22 cellular contexts compared by ENCODE assay signal in the genomic region with DNA sequence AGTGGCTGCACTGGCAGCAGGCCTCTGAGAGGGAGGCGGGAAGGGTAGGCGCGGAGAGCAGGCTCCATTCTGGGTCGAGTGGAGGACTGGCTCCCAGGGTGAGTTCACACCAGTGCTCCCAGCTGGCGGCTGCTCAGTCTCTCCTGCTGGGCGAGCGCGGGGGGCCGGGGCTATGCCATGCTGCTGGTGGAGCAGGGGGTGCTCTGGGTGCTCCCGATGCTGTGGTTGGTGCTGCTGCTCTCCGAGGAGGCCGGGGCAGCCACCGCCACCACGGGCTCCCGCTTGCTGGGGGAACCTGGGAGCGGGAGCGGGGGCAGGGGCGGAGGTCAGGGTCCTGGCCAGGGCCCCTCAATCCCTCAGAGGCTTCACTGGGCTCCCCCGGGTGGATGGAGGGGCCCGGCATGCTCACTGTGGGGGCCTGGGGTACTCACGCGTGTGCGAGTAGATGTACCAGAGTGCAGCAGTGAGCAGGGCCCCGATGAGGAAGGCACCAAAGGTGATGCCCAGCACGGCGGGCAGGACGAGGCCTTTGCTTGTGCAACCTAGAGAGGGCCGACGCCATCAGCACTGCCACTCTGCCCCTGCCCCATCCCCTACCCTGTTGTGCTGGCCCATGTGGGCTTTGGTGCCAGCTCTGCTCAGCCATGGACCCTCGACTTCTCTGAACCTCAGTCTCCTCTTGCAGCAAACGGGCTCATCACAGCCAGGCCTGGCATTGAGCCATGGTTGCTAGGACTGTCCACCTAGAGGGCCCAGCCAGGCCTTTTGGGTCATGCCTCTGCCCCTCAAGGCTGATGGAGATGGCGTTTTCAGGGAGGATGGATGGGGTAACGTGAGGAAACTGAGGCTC. TPM values are rescaled to one million over a fixed set of nuclear protein-coding genes. Genes with fewer than 3 reads are reported as not detected.
DNase-seq lines count a peak whose midpoint lies in the region; ATAC-seq, FAIRE-seq and TF ChIP-seq lines count a peak whose summit lies in the region.
"Had no signal": no experiment of that assay in that cellular context is flagged by ENCODE, and none has a peak within 500 bp of the region (broad histone marks: within the 10 kb centered on the region; RNA-seq: fewer than 3 reads in every experiment).

No MANE protein-coding gene starts in this region.

- H3K4me3 ChIP-seq in GM12878 = no peak overlapping the region
- no peak overlapping the region for H3K4me3 ChIP-seq in naive thymus-derived CD4-positive, alpha-beta T cell (ENCODE audit: low read length)
- H3K4me3 ChIP-seq in smooth muscle cell = no peak overlapping the region
- H3K4me3 ChIP-seq: dorsolateral prefrontal cortex, testis had no signal

- no peak overlapping the region for H3K18ac ChIP-seq in H9 (ENCODE audit: insufficient read length, low read depth, low read length)

- no peaks in the 10 kb centered on the region for H3K4me1 Mint-ChIP-seq in H9
- H3K4me1 Mint-ChIP-seq in naive thymus-derived CD4-positive, alpha-beta T cell = peaks cover 0 to 4% (median 0%) of the 10 kb centered on the region in 7 donors

- no peaks in the 10 kb centered on the region for H3F3A ChIP-seq in smooth muscle cell (ENCODE audit: low read depth)

- H3K79me1 ChIP-seq in H9 (ENCODE audit: insufficient read depth, low read depth, low read length, poor library complexity, severe bottlenecking) = no peaks in the 10 kb centered on the region

- H3K4me3 Mint-ChIP-seq in H9 = no peak overlapping the region
- H3K4me3 Mint-ChIP-seq in naive thymus-derived CD4-positive, alpha-beta T cell = no peak overlapping the region

- H3K4ac ChIP-seq in H9 (ENCODE audit: low read depth, low read length) = no peak overlapping the region

- ATAC-seq in GM12878 = no peak
- ATAC-seq in naive thymus-derived CD4-positive, alpha-beta T cell = peak; percentile 12

- H3K27me3 ChIP-seq in H9 (ENCODE audit: insufficient read depth, low read length) (no peaks in the 10 kb centered on the region), GM12878 (replicated peaks in 1 of 2; ENCODE audit: control insufficient read depth in 2 of 2, insufficient read depth in 2 of 2, low read length in 1 of 2) (no peaks in the 10 kb centered on the region), smooth muscle cell (ENCODE audit: low read depth) (no peaks in the 10 kb centered on the region)
- H3K27me3 ChIP-seq in naive thymus-derived CD4-positive, alpha-beta T cell (ENCODE audit: control insufficient read depth in 2 of 2, insufficient read depth in 2 of 2, low read length in 2 of 2) = no peaks in the 10 kb centered on the region
- H3K27me3 ChIP-seq: dorsolateral prefrontal cortex, testis had no signal

- H3K36me3 Mint-ChIP-seq in H9 (ENCODE audit: insufficient read depth in 1 of 3, low read depth in 3 of 3) = peaks cover 0 to 45% (median 36%) of the 10 kb centered on the region in 3 experiments; a peak in 5 of 7 replicates
- peaks cover 0 to 27% (median 0%) of the 10 kb centered on the region in 5 donors for H3K36me3 Mint-ChIP-seq in naive thymus-derived CD4-positive, alpha-beta T cell

- no peak for TF ChIP-seq RAD21 in GM12878 (IDR thresholded peaks at IDR 0.05; ENCODE audit: insufficient read depth, low read depth, low read length)

- TF ChIP-seq CTCF in H9 (conservative IDR thresholded peaks at IDR 0.05) = no peak
- TF ChIP-seq CTCF in GM12878 (IDR thresholded peaks at IDR 0.05 in 2 of 3, conservative IDR thresholded peaks at IDR 0.05 in 1 of 3; ENCODE audit: control insufficient read depth in 2 of 3, extremely low read depth in 1 of 3, insufficient read depth in 1 of 3, low read depth in 3 of 3, low read length in 3 of 3) = no peak
- TF ChIP-seq CTCF in smooth muscle cell (IDR thresholded peaks at IDR 0.05; ENCODE audit: borderline replicate concordance, insufficient read depth, poor library complexity, severe bottlenecking) = no peak

- H3K27ac ChIP-seq in H9 (ENCODE audit: insufficient read length, low read depth, low read length) (no peak overlapping the region), GM12878 (ENCODE audit: control insufficient read depth, insufficient read depth) (no peak overlapping the region), smooth muscle cell (ENCODE audit: low read depth) (no peak overlapping the region)
- H3K27ac ChIP-seq in naive thymus-derived CD4-positive, alpha-beta T cell (ENCODE audit: low read depth, low read length) = no peak overlapping the region

- no peak overlapping the region for H2BK5ac ChIP-seq in H9 (ENCODE audit: insufficient read length, low read length)

- H4K91ac ChIP-seq in H9 (ENCODE audit: insufficient read length, low read depth, low read length) = no peak overlapping the region

- no peaks in the 10 kb centered on the region for H3K9me3 Mint-ChIP-seq in H9
- H3K9me3 Mint-ChIP-seq in naive thymus-derived CD4-positive, alpha-beta T cell = no peaks in the 10 kb centered on the region
- H3K9me3 Mint-ChIP-seq: CD4-positive, alpha-beta memory T cell had no signal

- H4K5ac ChIP-seq in H9 (ENCODE audit: insufficient read length, low read depth, low read length) = no peak overlapping the region

- no peak overlapping the region for H3K9ac ChIP-seq in H9 (ENCODE audit: extremely low read depth, insufficient read length, low read length)
- H3K9ac ChIP-seq in GM12878 (ENCODE audit: control insufficient read depth, insufficient read depth, low read length) = no peak overlapping the region
- H3K9ac ChIP-seq in smooth muscle cell (ENCODE audit: low read depth) = no peak overlapping the region

- H4K20me1 ChIP-seq in H9 (ENCODE audit: control insufficient read depth, insufficient read depth, insufficient read length) (no peaks in the 10 kb centered on the region), GM12878 (ENCODE audit: control insufficient read depth, insufficient read depth) (no peaks in the 10 kb centered on the region; the same call in 1 of the 2 replicates), smooth muscle cell (ENCODE audit: low read depth) (no peaks in the 10 kb centered on the region)

- in situ Hi-C loops in GM12878 (cut with MboI) = no loop called here

- no peak overlapping the region for H3T11ph ChIP-seq in H9 (ENCODE audit: low read length)

- no peak overlapping the region for H2BK120ac ChIP-seq in H9 (ENCODE audit: low read depth, low read length, poor library complexity, severe bottlenecking)

- DNase-seq in H9 (peak; percentile 24), GM12878 (ENCODE audit: low read depth, low spot score) (no peak), smooth muscle cell (lab: John Stamatoyannopoulos, UW; ENCODE audit: unreplicated experiment) (no peak), NCI-H774 (lab: John Stamatoyannopoulos, UW) (no peak)
- peak in 1 of 9 donors; percentile 7 for DNase-seq in naive thymus-derived CD4-positive, alpha-beta T cell
- no peak for DNase-seq in stimulated activated naive CD4-positive, alpha-beta T cell (lab: John Stamatoyannopoulos, UW)
- DNase-seq: activated CD4-positive, alpha-beta T cell treated with anti-CD3 and anti-CD28 coated beads, Interleukin-2, amount 50 U/mL, for 4 hours; amygdala; CD4-positive, alpha-beta memory T cell; central memory CD4-positive, alpha-beta T cell; dorsolateral prefrontal cortex; erythroblast; GF-D8; GOT3; NCI-H1092; NCI-H2107; NCI-H510A treated with DMSO at 0.1 percent for 48 hours; SHP77 treated with DMSO at 0.1 percent for 48 hours; testis had no signal

- TF ChIP-seq POLR2A in GM12878 (IDR thresholded peaks at IDR 0.05; ENCODE audit: low read depth, low read length) = 0 out of 2 replicates have a peak, but pooled peaks have one; percentile 3

- no peak for TF ChIP-seq EP300 in GM12878 (IDR thresholded peaks at IDR 0.05; ENCODE audit: borderline replicate concordance in 1 of 2, control insufficient read depth in 1 of 2, low read depth in 2 of 2, low read length in 2 of 2)

- no peak overlapping the region for H3K4me2 ChIP-seq in H9 (ENCODE audit: insufficient read depth, insufficient read length, low read length)
- H3K4me2 ChIP-seq in GM12878 (ENCODE audit: control insufficient read depth, insufficient read depth) = no peak overlapping the region
- no peak overlapping the region for H3K4me2 ChIP-seq in smooth muscle cell

- no TSS peak for BruUV-seq in GM12878 (replicated peaks; lab: Mats Ljungman, UMichigan)

- H3K27ac Mint-ChIP-seq in H9 = no peak overlapping the region
- no peak overlapping the region for H3K27ac Mint-ChIP-seq in naive thymus-derived CD4-positive, alpha-beta T cell

- H2BK20ac ChIP-seq in H9 (ENCODE audit: low read depth, low read length, poor library complexity, severe bottlenecking) = no peak overlapping the region

- intact Hi-C loops in GM12878 (cut with micrococcal nuclease; ENCODE audit: unreplicated experiment) = no loop called here
- intact Hi-C loops in naive thymus-derived CD4-positive, alpha-beta T cell (cut with micrococcal nuclease) = no loop called here

- H2BK12ac ChIP-seq in H9 (ENCODE audit: insufficient read length, low read depth, low read length) = no peak overlapping the region

- peaks cover 0 to 18% of the 10 kb centered on the region in 2 experiments; a peak in 3 of 4 replicates for H3K36me3 ChIP-seq in GM12878 (ENCODE audit: control insufficient read depth in 2 of 2, insufficient read depth in 2 of 2, low read length in 1 of 2)
- H3K36me3 ChIP-seq in naive thymus-derived CD4-positive, alpha-beta T cell (ENCODE audit: control insufficient read depth in 2 of 3, insufficient read depth in 3 of 3, low read length in 3 of 3) = peaks cover 0 to 79% (median 9%) of the 10 kb centered on the region in 3 experiments
- H3K36me3 ChIP-seq in smooth muscle cell (ENCODE audit: low read depth) = no peaks in the 10 kb centered on the region

- H3K9me3 ChIP-seq in H9 (ENCODE audit: control insufficient read depth, low read depth, low read length) (no peaks in the 10 kb centered on the region), GM12878 (replicated peaks; ENCODE audit: control insufficient read depth, insufficient read depth, low read length) (no peaks in the 10 kb centered on the region), smooth muscle cell (replicated peaks; ENCODE audit: low read depth) (no peaks in the 10 kb centered on the region)
- H3K9me3 ChIP-seq in naive thymus-derived CD4-positive, alpha-beta T cell (ENCODE audit: control insufficient read depth in 2 of 3, low read length in 3 of 3) = no peaks in the 10 kb centered on the region
- H3K9me3 ChIP-seq: testis had no signal

- FAIRE-seq in GM12878 (lab: Jason Lieb, UNC) = no peak
- FAIRE-seq: frontal cortex had no signal

- CTCF ChIA-PET in GM12878 (lab: Yijun Ruan, JAX) = no interaction called here
- CTCF ChIA-PET in naive thymus-derived CD4-positive, alpha-beta T cell (lab: Charles Lee) = no interaction called here

- no CpG with 5 or more reads among the region's 33 CpGs for WGBS in H9 (ENCODE audit: extremely low coverage, insufficient read length, low lambda C conversion rate)
- WGBS in GM12878 (ENCODE audit: insufficient coverage, insufficient replicate concordance, low lambda C conversion rate, missing lambda C conversion rate) = 93% methylated on average over 30 of the region's 33 CpGs
- 97% methylated on average over 33 of the region's 33 CpGs for WGBS in smooth muscle cell (ENCODE audit: low lambda C conversion rate)

- no peak overlapping the region for H3K23ac ChIP-seq in H9 (ENCODE audit: insufficient read length, low read depth, low read length)

- RAD21 ChIA-PET in GM12878 (lab: Charles Lee; ENCODE audit: unreplicated experiment) = no interaction called here

- H2AK5ac ChIP-seq in H9 (ENCODE audit: insufficient read length, low read length) = no peak overlapping the region

- SMC1A ChIA-PET in GM12878 (lab: Charles Lee; ENCODE audit: uncharacterized antibody, unreplicated experiment) = no interaction called here

- no peaks in the 10 kb centered on the region for H3K23me2 ChIP-seq in H9 (ENCODE audit: insufficient read length, low read depth, low read length, poor library complexity, severe bottlenecking)

- POLR2A ChIA-PET in GM12878 (lab: Charles Lee) = no interaction called here
- POLR2A ChIA-PET in naive thymus-derived CD4-positive, alpha-beta T cell (lab: Charles Lee) = interaction anchor here (1.0 kb wide), 1 partner anchor 28 kb away, joined by 3 read pairs; no protein-coding TSS in a partner anchor

- no peak overlapping the region for H4K8ac ChIP-seq in H9 (replicated peaks; ENCODE audit: insufficient read length, low read depth, low read length)

- H2BK15ac ChIP-seq in H9 (ENCODE audit: low read depth, low read length) = no peak overlapping the region

- H3K79me2 ChIP-seq in H9 (ENCODE audit: insufficient read depth, low read length) (no peaks in the 10 kb centered on the region), GM12878 (ENCODE audit: control insufficient read depth, insufficient read depth, low read length) (no peaks in the 10 kb centered on the region), smooth muscle cell (ENCODE audit: low read depth) (no peaks in the 10 kb centered on the region)

- H3K4me1 ChIP-seq in H9 (ENCODE audit: insufficient read depth, low read length) (no peaks in the 10 kb centered on the region), GM12878 (ENCODE audit: control insufficient read depth, insufficient read depth, low read length) (no peaks in the 10 kb centered on the region), smooth muscle cell (ENCODE audit: low read depth) (no peaks in the 10 kb centered on the region)
- no peaks in the 10 kb centered on the region for H3K4me1 ChIP-seq in naive thymus-derived CD4-positive, alpha-beta T cell (ENCODE audit: control insufficient read depth in 2 of 2, insufficient read depth in 2 of 2, low read length in 2 of 2)

- H3K14ac ChIP-seq in H9 (ENCODE audit: insufficient read depth, low read length) = no peak overlapping the region

- no peak overlapping the region for H3K56ac ChIP-seq in H9 (ENCODE audit: insufficient read length, low read depth, low read length)

- H2AFZ ChIP-seq in H9 (ENCODE audit: low read length) (no peak overlapping the region), GM12878 (ENCODE audit: control insufficient read depth, low read depth, low read length) (no peak overlapping the region), smooth muscle cell (ENCODE audit: low read depth) (no peak overlapping the region)

- no peaks in the 10 kb centered on the region for H3K27me3 Mint-ChIP-seq in H9 (ENCODE audit: low read depth)
- no peaks in the 10 kb centered on the region for H3K27me3 Mint-ChIP-seq in naive thymus-derived CD4-positive, alpha-beta T cell
- H3K27me3 Mint-ChIP-seq: CD4-positive, alpha-beta memory T cell had no signal

RNA-seq across cellular contexts. Expression of gene FPGS, which starts 13.1 kb away (rescaled TPM):
- total RNA-seq in H9 (2021) (68.4 TPM in 2 replicates), GM12878 (2014; rRNA removed) (62.8 and 79.6 TPM in 2 replicates), GM12878 (2014; rRNA removed; fragmentation: Illumina TruSeq; extraction: Trizol) (43.3 and 44.4 TPM in 2 replicates), GM12878 (2021) (89.3 and 98.3 TPM in 2 replicates), smooth muscle cell (9.2 and 12.9 TPM in 2 replicates)
- 131 and 132 TPM in 2 replicates for total RNA-seq in GM12878 (2013; cell fraction: nucleolus; rRNA removed)
- 30.5 TPM for polyA plus RNA-seq in GM12878 (2011; ENCODE audit: low read depth)
- polyA plus RNA-seq in GM12878 (2011; rRNA removed) (34.1 and 64.4 TPM in 2 replicates), GM12878 (2014; fragmentation: Illumina TruSeq; extraction: Trizol) (49.0 and 81.2 TPM in 2 replicates), GM12878 (2014; fragmentation: Nextera tagmentation; extraction: Ambion mirVana) (1 to 10 TPM; 1.2 to 8.2 TPM), GM12878 (2014; rRNA removed) (88.1 and 95.0 TPM in 2 replicates), GM12878 (2016; fragmentation: Nextera tagmentation; extraction: Ambion mirVana) (100 to 1,000 TPM; 112 to 127 TPM), smooth muscle cell (26.2 and 34.9 TPM in 2 replicates)
- 91.2 and 99.0 TPM in 2 replicates for polyA plus RNA-seq in GM12878 (2011; cell fraction: cytosol; rRNA removed)
- polyA plus RNA-seq in GM12878 (2011; cell fraction: nucleus; rRNA removed) = 158 and 216 TPM in 2 replicates
- polyA plus RNA-seq in GM12878 (2012) = 47.6 and 62.7 TPM in 2 replicates
- 61.6 and 82.1 TPM in 2 replicates for polyA minus RNA-seq in GM12878 (2011; rRNA and poly(A)+ RNA removed)
- 29.7 and 45.3 TPM in 2 replicates for polyA minus RNA-seq in GM12878 (2011; cell fraction: cytosol; rRNA and poly(A)+ RNA removed)
- polyA minus RNA-seq in GM12878 (2011; cell fraction: nucleus; rRNA and poly(A)+ RNA removed) = 25.9 and 46.4 TPM in 2 replicates
- total RNA-seq in naive thymus-derived CD4-positive, alpha-beta T cell = 100 to 1,000 TPM in 2 of 5 experiments, 10 to 100 TPM in 3; 90.4 to 123 (median 95.4) TPM
- polyA plus RNA-seq in naive thymus-derived CD4-positive, alpha-beta T cell = 10 to 100 TPM; 37.3 to 51.4 TPM

RNA-seq across cellular contexts. Expression of gene CDK9, which starts 29.9 kb away (rescaled TPM):
- total RNA-seq in H9 (2021) (85.7 and 87.8 TPM in 2 replicates), GM12878 (2014; rRNA removed) (33.6 and 34.3 TPM in 2 replicates), GM12878 (2014; rRNA removed; fragmentation: Illumina TruSeq; extraction: Trizol) (24.5 and 25.2 TPM in 2 replicates), GM12878 (2021) (86.3 and 92.6 TPM in 2 replicates), smooth muscle cell (38.2 and 48.0 TPM in 2 replicates)
- 59.1 and 66.1 TPM in 2 replicates for total RNA-seq in GM12878 (2013; cell fraction: nucleolus; rRNA removed)
- polyA plus RNA-seq in GM12878 (2011; ENCODE audit: low read depth) = 20.6 TPM
- polyA plus RNA-seq in GM12878 (2011; rRNA removed) (30.3 and 46.5 TPM in 2 replicates), GM12878 (2014; fragmentation: Illumina TruSeq; extraction: Trizol) (41.7 and 57.0 TPM in 2 replicates), GM12878 (2014; fragmentation: Nextera tagmentation; extraction: Ambion mirVana) (1 to 10 TPM; 7.3 to 9.6 TPM), GM12878 (2014; rRNA removed) (56.7 and 59.9 TPM in 2 replicates), GM12878 (2016; fragmentation: Nextera tagmentation; extraction: Ambion mirVana) (10 to 100 TPM; 80.9 to 85.5 TPM), smooth muscle cell (61.4 and 68.6 TPM in 2 replicates)
- polyA plus RNA-seq in GM12878 (2011; cell fraction: cytosol; rRNA removed) = 51.1 and 55.6 TPM in 2 replicates
- 219 and 246 TPM in 2 replicates for polyA plus RNA-seq in GM12878 (2011; cell fraction: nucleus; rRNA removed)
- 44.8 and 52.0 TPM in 2 replicates for polyA plus RNA-seq in GM12878 (2012)
- 59.7 and 75.9 TPM in 2 replicates for polyA minus RNA-seq in GM12878 (2011; rRNA and poly(A)+ RNA removed)
- polyA minus RNA-seq in GM12878 (2011; cell fraction: cytosol; rRNA and poly(A)+ RNA removed) = 26.9 TPM in 2 replicates
- polyA minus RNA-seq in GM12878 (2011; cell fraction: nucleus; rRNA and poly(A)+ RNA removed) = 35.4 and 52.2 TPM in 2 replicates
- total RNA-seq in naive thymus-derived CD4-positive, alpha-beta T cell = 100 to 1,000 TPM; 110 to 135 (median 134) TPM
- polyA plus RNA-seq in naive thymus-derived CD4-positive, alpha-beta T cell = 10 to 100 TPM; 37.5 to 65.9 TPM

RNA-seq across cellular contexts. Expression of gene SH2D3C, which starts 37.3 kb away (rescaled TPM):
- 1.3 and 1.7 TPM in 2 replicates for total RNA-seq in H9 (2021)
- total RNA-seq in GM12878 (2013; cell fraction: nucleolus; rRNA removed) = 28.6 and 33.2 TPM in 2 replicates
- total RNA-seq in GM12878 (2014; rRNA removed) = 16.1 and 19.0 TPM in 2 replicates
- 8.4 and 9.0 TPM in 2 replicates for total RNA-seq in GM12878 (2014; rRNA removed; fragmentation: Illumina TruSeq; extraction: Trizol)
- 21.0 and 23.5 TPM in 2 replicates for total RNA-seq in GM12878 (2021)
- 11.2 TPM for polyA plus RNA-seq in GM12878 (2011; ENCODE audit: low read depth)
- 3.2 and 13.5 TPM in 2 replicates for polyA plus RNA-seq in GM12878 (2011; rRNA removed)
- 18.5 and 20.4 TPM in 2 replicates for polyA plus RNA-seq in GM12878 (2011; cell fraction: cytosol; rRNA removed)
- 32.4 and 46.4 TPM in 2 replicates for polyA plus RNA-seq in GM12878 (2011; cell fraction: nucleus; rRNA removed)
- polyA plus RNA-seq in GM12878 (2012) = 17.4 and 22.8 TPM in 2 replicates
- polyA plus RNA-seq in GM12878 (2014; fragmentation: Illumina TruSeq; extraction: Trizol) = 4.4 and 11.6 TPM in 2 replicates
- polyA plus RNA-seq in GM12878 (2014; fragmentation: Nextera tagmentation; extraction: Ambion mirVana) = 1 to 10 TPM; 1.2 to 1.9 TPM
- polyA plus RNA-seq in GM12878 (2014; rRNA removed) = 19.5 and 25.2 TPM in 2 replicates
- polyA plus RNA-seq in GM12878 (2016; fragmentation: Nextera tagmentation; extraction: Ambion mirVana) = 10 to 100 TPM; 20.7 to 23.2 TPM
- 30.6 and 32.1 TPM in 2 replicates for polyA minus RNA-seq in GM12878 (2011; rRNA and poly(A)+ RNA removed)
- polyA minus RNA-seq in GM12878 (2011; cell fraction: cytosol; rRNA and poly(A)+ RNA removed) = 13.5 and 19.3 TPM in 2 replicates
- 10.2 and 18.5 TPM in 2 replicates for polyA minus RNA-seq in GM12878 (2011; cell fraction: nucleus; rRNA and poly(A)+ RNA removed)
- total RNA-seq in naive thymus-derived CD4-positive, alpha-beta T cell = 10 to 100 TPM; 26.1 to 68.3 (median 51.9) TPM
- polyA plus RNA-seq in naive thymus-derived CD4-positive, alpha-beta T cell = 10 to 100 TPM; 20.9 to 72.9 TPM
- 1.5 TPM in 1 of 2 replicates, not detected in the other for total RNA-seq in smooth muscle cell
- 0.54 and 0.83 TPM in 2 replicates for polyA plus RNA-seq in smooth muscle cell
- total RNA-seq: LHCN-M2 had no signal

RNA-seq across cellular contexts. Expression of gene ENG, which starts 38.7 kb away (rescaled TPM):
- total RNA-seq in H9 (2021) (1.8 and 2.1 TPM in 2 replicates), GM12878 (2014; rRNA removed) (0.60 and 0.79 TPM in 2 replicates), GM12878 (2014; rRNA removed; fragmentation: Illumina TruSeq; extraction: Trizol) (0.64 and 1.0 TPM in 2 replicates), GM12878 (2021) (9.1 and 10.1 TPM in 2 replicates), smooth muscle cell (11.1 and 12.6 TPM in 2 replicates)
- total RNA-seq in GM12878 (2013; cell fraction: nucleolus; rRNA removed) = 4.0 and 5.4 TPM in 2 replicates
- 1.8 TPM for polyA plus RNA-seq in GM12878 (2011; ENCODE audit: low read depth)
- polyA plus RNA-seq in GM12878 (2011; rRNA removed) (0.16 and 0.18 TPM in 2 replicates), GM12878 (2014; fragmentation: Illumina TruSeq; extraction: Trizol) (0.98 and 3.0 TPM in 2 replicates), GM12878 (2014; fragmentation: Nextera tagmentation; extraction: Ambion mirVana) (under 1 TPM; 0.14 to 0.24 TPM), GM12878 (2014; rRNA removed) (3.3 and 4.2 TPM in 2 replicates), GM12878 (2016; fragmentation: Nextera tagmentation; extraction: Ambion mirVana) (1 to 10 TPM; 4.2 to 5.0 TPM), smooth muscle cell (42.4 and 54.1 TPM in 2 replicates)
- 0.37 and 0.43 TPM in 2 replicates for polyA plus RNA-seq in GM12878 (2011; cell fraction: cytosol; rRNA removed)
- polyA plus RNA-seq in GM12878 (2011; cell fraction: nucleus; rRNA removed) = 1.2 and 1.6 TPM in 2 replicates
- polyA plus RNA-seq in GM12878 (2012) = 4.8 and 5.9 TPM in 2 replicates
- 0.15 and 0.41 TPM in 2 replicates for polyA minus RNA-seq in GM12878 (2011; rRNA and poly(A)+ RNA removed)
- polyA minus RNA-seq in GM12878 (2011; cell fraction: cytosol; rRNA and poly(A)+ RNA removed) = 1.2 and 2.0 TPM in 2 replicates
- 0.12 and 0.67 TPM in 2 replicates for polyA minus RNA-seq in GM12878 (2011; cell fraction: nucleus; rRNA and poly(A)+ RNA removed)
- total RNA-seq in naive thymus-derived CD4-positive, alpha-beta T cell = 10 to 100 TPM in 4 of 5 experiments, 1 to 10 TPM in 1; 6.2 to 25.8 (median 12.5) TPM
- polyA plus RNA-seq in naive thymus-derived CD4-positive, alpha-beta T cell = 1 to 10 TPM; 4.5 to 6.4 TPM
- polyA plus RNA-seq: neural cell had no signal
